ENCODE assay signal across 8 cellular contexts in the genomic region with DNA sequence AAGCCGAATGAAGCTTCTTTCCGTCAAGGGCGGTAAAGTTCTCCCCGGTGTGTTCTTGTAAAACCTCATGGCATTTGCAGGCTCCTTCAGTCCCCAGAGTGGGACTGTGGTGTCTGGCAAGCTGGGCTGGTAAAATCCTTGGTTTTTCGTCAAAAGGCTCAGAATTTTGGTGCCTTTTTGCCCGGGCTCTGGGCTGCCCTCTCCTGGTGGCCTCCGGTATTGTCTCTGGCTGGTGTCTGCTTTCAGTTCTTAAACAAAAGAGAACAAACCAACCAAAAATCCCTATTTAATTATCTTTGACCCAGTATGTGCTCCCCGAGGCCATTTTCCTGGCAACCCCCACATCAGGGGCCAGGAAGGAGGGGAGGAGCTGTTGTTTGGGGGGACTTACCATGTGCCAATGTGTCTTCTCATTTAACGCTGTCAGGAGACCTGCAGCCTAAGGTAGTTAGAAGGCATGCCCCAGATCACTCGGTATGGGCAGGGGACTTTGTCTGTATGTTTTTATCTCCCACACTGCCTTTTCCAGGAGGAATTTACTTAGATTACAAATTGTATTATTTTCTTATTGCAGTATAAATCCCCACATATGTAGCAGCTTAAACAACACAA. TPM values are rescaled to one million over a fixed set of nuclear protein-coding genes. Genes with fewer than 3 reads are reported as not detected.
DNase-seq lines count a peak whose midpoint lies in the region; ATAC-seq and TF ChIP-seq lines count a peak whose summit lies in the region.

No MANE protein-coding gene starts in this region.

- H3K4me3 ChIP-seq in AG04450 (ENCODE audit: low read depth, low read length) (no peak overlapping the region), HFF-Myc (replicated peaks; ENCODE audit: low read depth, low read length) (no peak overlapping the region), iPS-20b (ENCODE audit: low read length) (peak overlapping the region; percentile 34; the same call in 1 of the 2 replicates), stomach (no peak overlapping the region)

- no peaks in the 10 kb centered on the region for H3K27me3 ChIP-seq in AG04450 (ENCODE audit: control insufficient read depth, insufficient read depth, low read length)
- H3K27me3 ChIP-seq in iPS-20b (ENCODE audit: insufficient read depth, low read length), result peaks cover 24% of the 10 kb centered on the region; the same call in 1 of the 2 replicates
- H3K27me3 ChIP-seq in stomach, result peaks cover 0 to 88% (median 0%) of the 10 kb centered on the region in 3 donors

- intact Hi-C loops in stomach (cut with DNase I; ENCODE audit: low total_unique reads), result no loop called here

- TF ChIP-seq CTCF in AG04450 (IDR thresholded peaks at IDR 0.05; ENCODE audit: low read depth, low read length) (peak; percentile 95), HFF-Myc (IDR thresholded peaks at IDR 0.05; ENCODE audit: low read depth, low read length, missing control alignments) (peak; percentile 97), stomach (IDR thresholded peaks at IDR 0.05) (peak in 4 of 7 experiments; percentile 37 to 69 (median 50))

- TF ChIP-seq POLR2A in stomach (IDR thresholded peaks at IDR 0.05), result no peak

- DNase-seq in AG04450 (ENCODE audit: low read depth, low spot score) (no peak), HFF-Myc (ENCODE audit: extremely low read depth, low read depth) (no peak), activated T-cell treated with anti-CD3 and anti-CD28 coated beads for 48 hours (ENCODE audit: low read depth) (peak; percentile 29), stomach (no peak), NCI-H1436 (lab: John Stamatoyannopoulos, UW) (no peak)

- H3K27ac ChIP-seq in AG04450 (ENCODE audit: low read depth, low read length) (no peak overlapping the region), iPS-20b (ENCODE audit: low read length) (no peak overlapping the region), stomach (no peak overlapping the region)

- no peak for TF ChIP-seq EP300 in stomach (IDR thresholded peaks at IDR 0.05)

- WGBS in stomach, 5 donors, result 35 to 41% (median 40%) methylated on average over 10 of the region's 10 CpGs

- H3K36me3 ChIP-seq in iPS-20b (ENCODE audit: insufficient read depth, low read depth, low read length) (no peaks in the 10 kb centered on the region), stomach (no peaks in the 10 kb centered on the region)

- peak overlapping the region; percentile 41; the same call in 1 of the 2 replicates for H3K9ac ChIP-seq in iPS-20b (ENCODE audit: low read depth, low read length)

- CTCF ChIA-PET in AG04450 (lab: Charles Lee), result interaction anchor here (0.6 to 2.5 kb wide), 19 partner anchors 10 to 1206 kb away, joined by 3 to 17 read pairs (median 4); a partner anchor contains a TSS

- no peaks in the 10 kb centered on the region for H3K4me1 ChIP-seq in iPS-20b (ENCODE audit: insufficient read depth, low read length)
- H3K4me1 ChIP-seq in stomach, result peaks cover 0 to 5% (median 0%) of the 10 kb centered on the region in 4 donors

- POLR2A ChIA-PET in AG04450 (lab: Yijun Ruan, JAX), result interaction anchor here (0.5 kb wide), 1 partner anchor 77 kb away, joined by 3 read pairs; no protein-coding TSS in a partner anchor

- H3K9me3 ChIP-seq in AG04450 (ENCODE audit: control insufficient read depth, insufficient read depth, low read length) (no peaks in the 10 kb centered on the region; the same call in 1 of the 2 replicates), iPS-20b (ENCODE audit: insufficient read depth, low read depth, low read length) (no peaks in the 10 kb centered on the region), stomach (peaks cover 0 to 7% (median 3%) of the 10 kb centered on the region in 4 donors)

- no peak for ATAC-seq in HG02885 (IDR thresholded peaks at IDR 0.05; ENCODE audit: poor library complexity, unreplicated experiment)
- ATAC-seq in GM21528 (IDR thresholded peaks at IDR 0.05; ENCODE audit: low FRiP score, unreplicated experiment), result no peak

RNA-seq across cellular contexts. Expression of a gene that starts 11.1 kb away (rescaled TPM):
- polyA plus RNA-seq in AG04450 (2011; rRNA removed) (1.6 and 2.1 TPM in 2 replicates), stomach (under 1 TPM; 0.05 to 0.15 (median 0.06) TPM)
- 3.6 and 4.5 TPM in 2 replicates for polyA minus RNA-seq in AG04450 (2011; rRNA and poly(A)+ RNA removed)
- total RNA-seq in stomach, result 1 to 10 TPM in 1 of 5 donors, under 1 TPM in 2, not detected in 2; under 0.01 to 2.2 (median 0.37) TPM
